Comparison of ENCODE assay signal across 10 cellular contexts in genomic region chr6:146902846-146903245, GRCh38.
"Had no signal": no experiment of that assay in that cellular context is flagged by ENCODE, and none has a peak within 500 bp of the region (broad histone marks: within the 10 kb centered on the region; RNA-seq: fewer than 3 reads in every experiment).

No MANE protein-coding gene starts in this region.

- H3K9me3 ChIP-seq: pancreas had no signal

- H3K9ac ChIP-seq: neural progenitor cell had no signal

- DNase-seq: activated CD4-positive, alpha-beta memory T cell treated with anti-CD3 and anti-CD28 coated beads, Interleukin-2, amount 10 ng/mL, durations not matched to agents 7 days and 5 days; activated naive CD4-positive, alpha-beta T cell; activated naive CD8-positive, alpha-beta T cell treated with anti-CD3 and anti-CD28 coated beads, Interleukin-2, amount 50 U/mL, for 24 hours; activated T-cell treated with anti-CD3 and anti-CD28 coated beads, Interleukin-2, amount 50 U/mL, for 72 hours; kidney; pancreas; retina; small intestine had no signal

- H3K27ac Mint-ChIP-seq: activated CD4-positive, alpha-beta memory T cell treated with anti-CD3 and anti-CD28 coated beads, Interleukin-2, amount 10 ng/mL, durations not matched to agents 7 days and 5 days; activated naive CD8-positive, alpha-beta T cell treated with anti-CD3 and anti-CD28 coated beads, Interleukin-2, amount 50 U/mL, for 24 hours; activated T-cell treated with anti-CD3 and anti-CD28 coated beads, Interleukin-2, amount 50 U/mL, for 72 hours; neural progenitor cell had no signal

- H3K9me3 Mint-ChIP-seq: activated CD4-positive, alpha-beta memory T cell treated with anti-CD3 and anti-CD28 coated beads, Interleukin-2, amount 10 ng/mL, durations not matched to agents 7 days and 5 days; activated naive CD8-positive, alpha-beta T cell treated with anti-CD3 and anti-CD28 coated beads, Interleukin-2, amount 50 U/mL, for 24 hours; activated T-cell treated with anti-CD3 and anti-CD28 coated beads, Interleukin-2, amount 50 U/mL, for 72 hours; neural progenitor cell had no signal

- H3K27me3 ChIP-seq: cardiac muscle cell, neural progenitor cell, pancreas had no signal

- H3K4me3 ChIP-seq: cardiac muscle cell, neural progenitor cell, pancreas had no signal

- H3K4me3 Mint-ChIP-seq: activated CD4-positive, alpha-beta memory T cell treated with anti-CD3 and anti-CD28 coated beads, Interleukin-2, amount 10 ng/mL, durations not matched to agents 7 days and 5 days; activated naive CD8-positive, alpha-beta T cell treated with anti-CD3 and anti-CD28 coated beads, Interleukin-2, amount 50 U/mL, for 24 hours; activated T-cell treated with anti-CD3 and anti-CD28 coated beads, Interleukin-2, amount 50 U/mL, for 72 hours; neural progenitor cell had no signal

- H3K4me1 Mint-ChIP-seq: activated CD4-positive, alpha-beta memory T cell treated with anti-CD3 and anti-CD28 coated beads, Interleukin-2, amount 10 ng/mL, durations not matched to agents 7 days and 5 days; activated naive CD8-positive, alpha-beta T cell treated with anti-CD3 and anti-CD28 coated beads, Interleukin-2, amount 50 U/mL, for 24 hours; neural progenitor cell had no signal

- ATAC-seq: activated naive CD8-positive, alpha-beta T cell treated with anti-CD3 and anti-CD28 coated beads, Interleukin-2, amount 50 U/mL, for 24 hours; activated T-cell treated with anti-CD3 and anti-CD28 coated beads, Interleukin-2, amount 50 U/mL, for 72 hours; pancreas had no signal

- H3K4me2 ChIP-seq: neural progenitor cell had no signal

- H3K36me3 ChIP-seq: cardiac muscle cell, neural progenitor cell, pancreas had no signal

- H3K36me3 Mint-ChIP-seq: neural progenitor cell had no signal

- H2AFZ ChIP-seq: neural progenitor cell had no signal

- H3K27ac ChIP-seq: cardiac muscle cell, neural progenitor cell, pancreas had no signal

- H3K4me1 ChIP-seq: pancreas had no signal
